In genomic region chr9:137823986-137824771, GRCh38 we compare ENCODE assay signal across 18 cellular contexts. TPM values are rescaled to one million over a fixed set of nuclear protein-coding genes. Genes with fewer than 3 reads are reported as not detected.
"Had no signal": no experiment of that assay in that cellular context is flagged by ENCODE, and none has a peak within 500 bp of the region (broad histone marks: within the 10 kb centered on the region; RNA-seq: fewer than 3 reads in every experiment).

No MANE protein-coding gene starts in this region.

- DNase-seq: activated CD4-positive, alpha-beta T cell treated with anti-CD3 and anti-CD28 coated beads, Interleukin-2, amount 50 U/mL, for 1 hour; activated CD4-positive, CD25-positive, alpha-beta regulatory T cell; activated CD8-positive, alpha-beta memory T cell treated with anti-CD3 and anti-CD28 coated beads for 24 hours; activated naive CD4-positive, alpha-beta T cell treated with anti-CD3 and anti-CD28 coated beads for 36 hours; activated naive CD8-positive, alpha-beta T cell treated with anti-CD3 and anti-CD28 coated beads, Interleukin-2, amount 50 U/mL, for 24 hours; caudate nucleus; esophagus squamous epithelium; hippocampal formation; kidney; left ventricle myocardium superior; mesenchymal stem cell; occipital lobe; right cardiac atrium; SK-N-SH; small intestine; T-cell; tibial artery had no signal

- ATAC-seq: activated naive CD8-positive, alpha-beta T cell treated with anti-CD3 and anti-CD28 coated beads, Interleukin-2, amount 50 U/mL, for 24 hours; left ventricle myocardium superior; natural killer cell treated with Interleukin-12 subunit alpha and Interleukin-12 subunit beta and Interleukin-15 and Interleukin-18, amount 100 ng/mL, for 72 hours; right cardiac atrium; T-cell had no signal

- H3K27me3 Mint-ChIP-seq: activated naive CD8-positive, alpha-beta T cell treated with anti-CD3 and anti-CD28 coated beads, Interleukin-2, amount 50 U/mL, for 24 hours; natural killer cell treated with Interleukin-12 subunit alpha and Interleukin-12 subunit beta and Interleukin-15 and Interleukin-18, amount 100 ng/mL, for 72 hours; T-cell had no signal

- H3K4me3 Mint-ChIP-seq: activated naive CD4-positive, alpha-beta T cell treated with anti-CD3 and anti-CD28 coated beads for 36 hours; activated naive CD8-positive, alpha-beta T cell treated with anti-CD3 and anti-CD28 coated beads, Interleukin-2, amount 50 U/mL, for 24 hours; natural killer cell treated with Interleukin-12 subunit alpha and Interleukin-12 subunit beta and Interleukin-15 and Interleukin-18, amount 100 ng/mL, for 72 hours; T-cell had no signal

- H3K27ac Mint-ChIP-seq: activated naive CD4-positive, alpha-beta T cell treated with anti-CD3 and anti-CD28 coated beads for 36 hours; activated naive CD8-positive, alpha-beta T cell treated with anti-CD3 and anti-CD28 coated beads, Interleukin-2, amount 50 U/mL, for 24 hours; T-cell had no signal

- H3K9me3 Mint-ChIP-seq: activated naive CD4-positive, alpha-beta T cell treated with anti-CD3 and anti-CD28 coated beads for 36 hours; activated naive CD8-positive, alpha-beta T cell treated with anti-CD3 and anti-CD28 coated beads, Interleukin-2, amount 50 U/mL, for 24 hours; natural killer cell treated with Interleukin-12 subunit alpha and Interleukin-12 subunit beta and Interleukin-15 and Interleukin-18, amount 100 ng/mL, for 72 hours; T-cell had no signal

RNA-seq across cellular contexts. Expression of gene CACNA1B, which starts 53.4 kb away (rescaled TPM):
- total RNA-seq: esophagus squamous epithelium had no signal
